ENCODE assay signal across 8 cellular contexts in genomic region chr6:14276667-14277404, GRCh38.
DNase-seq lines count a peak whose midpoint lies in the region; ATAC-seq and TF ChIP-seq lines count a peak whose summit lies in the region.

No MANE protein-coding gene starts in this region.

- H3K27ac ChIP-seq in caudate nucleus (ENCODE audit: low read depth, low read length) (peak overlapping the region; percentile 53), PC-9 (no peak overlapping the region)

- H3K4me3 Mint-ChIP-seq in stimulated activated naive CD8-positive, alpha-beta T cell treated with anti-CD3 and anti-CD28 coated beads, Interleukin-15, amount 100 ng/mL, for 72 hours, result peak overlapping the region; percentile 21 to 27

- H4K20me1 ChIP-seq in PC-9 (ENCODE audit: insufficient read depth), result no peaks in the 10 kb centered on the region

- DNase-seq in KG1 (lab: John Stamatoyannopoulos, UW) (peak; percentile 26), caudate nucleus (lab: John Stamatoyannopoulos, UW) (no peak), PC-9 (no peak), NCI-H2196 treated with DMSO at 0.1 percent for 48 hours (lab: John Stamatoyannopoulos, UW; ENCODE audit: unreplicated experiment) (no peak)
- DNase-seq in stimulated activated naive CD8-positive, alpha-beta T cell treated with anti-CD3 and anti-CD28 coated beads, Interleukin-15, amount 100 ng/mL, for 72 hours, result no peak

- H2AFZ ChIP-seq in PC-9, result no peak overlapping the region

- H3F3A ChIP-seq in PC-9 (ENCODE audit: insufficient read depth, low read depth), result peaks cover 13% of the 10 kb centered on the region; the same call in 1 of the 2 replicates

- peak overlapping the region; percentile 19 to 88 for H3K27ac Mint-ChIP-seq in stimulated activated naive CD8-positive, alpha-beta T cell treated with anti-CD3 and anti-CD28 coated beads, Interleukin-15, amount 100 ng/mL, for 72 hours

- TF ChIP-seq CTCF in PC-9 (conservative IDR thresholded peaks at IDR 0.05), result no peak

- CTCF ChIA-PET in PC-9 (lab: Charles Lee), result no interaction called here

- H3K4me2 ChIP-seq in PC-9, result no peak overlapping the region

- H3K9me3 Mint-ChIP-seq in stimulated activated naive CD8-positive, alpha-beta T cell treated with anti-CD3 and anti-CD28 coated beads, Interleukin-15, amount 100 ng/mL, for 72 hours, result peaks cover 0 to 12% of the 10 kb centered on the region in 2 donors

- H3K4me1 ChIP-seq in PC-9 (replicated peaks; ENCODE audit: insufficient read depth), result peaks cover 2% of the 10 kb centered on the region

- H3K79me2 ChIP-seq in PC-9 (ENCODE audit: low read depth), result no peaks in the 10 kb centered on the region

- H3K36me3 ChIP-seq in PC-9 (ENCODE audit: low read depth), result no peaks in the 10 kb centered on the region

- intact Hi-C loops in PC-9 (cut with micrococcal nuclease; ENCODE audit: unreplicated experiment), result no loop called here

- H3K4me3 ChIP-seq in PC-9, result no peak overlapping the region

- H3K27me3 ChIP-seq in PC-9 (ENCODE audit: insufficient read depth, low read depth), result no peaks in the 10 kb centered on the region

- no TSS peak for BruUV-seq in PC-9 (replicated peaks; lab: Mats Ljungman, UMichigan)

- POLR2A ChIA-PET in PC-9 (lab: Charles Lee; ENCODE audit: unreplicated experiment), result no interaction called here

- peaks cover 45% of the 10 kb centered on the region for H3K4me1 Mint-ChIP-seq in stimulated activated naive CD8-positive, alpha-beta T cell treated with anti-CD3 and anti-CD28 coated beads, Interleukin-15, amount 100 ng/mL, for 72 hours

- H3K9me2 ChIP-seq in PC-9 (ENCODE audit: insufficient read depth), result no peaks in the 10 kb centered on the region

- peaks cover 20% of the 10 kb centered on the region; the same call in 1 of the 2 replicates for H3K9me3 ChIP-seq in PC-9 (ENCODE audit: insufficient read depth, low read depth)

- ATAC-seq in GM18502 (IDR thresholded peaks at IDR 0.05; ENCODE audit: poor library complexity, unreplicated experiment) (peak; percentile 89), GM21528 (IDR thresholded peaks at IDR 0.05; ENCODE audit: low FRiP score, unreplicated experiment) (peak; percentile 77), GM19324 (IDR thresholded peaks at IDR 0.05; ENCODE audit: low FRiP score, unreplicated experiment) (no peak)
- ATAC-seq in stimulated activated naive CD8-positive, alpha-beta T cell treated with anti-CD3 and anti-CD28 coated beads, Interleukin-15, amount 100 ng/mL, for 72 hours, result peak; percentile 93

- H3K27me3 Mint-ChIP-seq in stimulated activated naive CD8-positive, alpha-beta T cell treated with anti-CD3 and anti-CD28 coated beads, Interleukin-15, amount 100 ng/mL, for 72 hours, result no peaks in the 10 kb centered on the region
